1 cellular context compared by ENCODE assay signal in the genomic region with DNA sequence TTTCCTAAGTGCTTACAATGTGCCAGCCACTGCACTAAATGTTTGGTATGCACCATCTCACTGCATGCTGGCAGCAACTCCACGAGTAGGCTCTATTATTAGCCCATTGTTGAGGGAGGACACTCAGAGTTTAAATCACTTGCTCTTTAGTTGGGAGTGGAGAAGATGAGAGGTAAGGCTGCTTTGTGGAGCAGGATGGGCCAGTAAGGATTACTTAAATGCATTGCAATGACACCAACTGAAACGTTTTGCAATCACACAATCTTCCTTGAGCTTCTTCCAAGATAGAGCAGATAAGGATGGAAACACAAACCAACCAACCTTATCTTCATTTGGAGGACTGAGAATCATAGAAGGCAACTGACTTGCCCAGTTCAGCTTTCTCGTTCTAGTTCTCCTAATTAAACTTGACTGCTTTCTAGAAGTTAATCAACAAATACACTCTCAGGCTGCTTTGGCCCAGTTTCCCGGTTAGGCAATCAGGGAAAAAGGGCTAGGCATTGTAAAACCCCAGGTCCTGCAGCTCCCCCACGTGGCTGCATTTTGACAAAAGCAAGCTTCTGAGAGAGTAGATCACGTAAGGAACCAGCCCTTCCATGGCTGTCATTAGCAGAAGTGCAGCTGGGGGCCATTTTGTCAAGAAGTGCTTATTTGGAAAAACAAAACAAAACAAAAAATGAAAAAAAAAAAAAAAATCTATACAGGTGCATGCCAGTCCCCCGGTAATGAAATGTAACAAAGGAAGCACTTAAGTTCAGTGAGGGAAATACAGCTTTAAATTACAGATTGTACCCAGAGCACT.
A peak's percentile ranks its signal among the peaks of the same experiment; 100 is the strongest.
TF ChIP-seq lines count a peak whose summit lies in the region.

No MANE protein-coding gene starts in this region.

TF ChIP-seq in HEK293, 187 proteins besides CTCF, POLR2A, EP300 and RAD21 (continued from another document):
- TF ChIP-seq ZEB2 (tag by site-specific recombination; IDR thresholded peaks at IDR 0.05) (0 out of 2 replicates have a peak, but pooled peaks have one; percentile 12), YY1 (tag by site-specific recombination; IDR thresholded peaks at IDR 0.05) (peak; percentile 77), ZBTB8A (tag by site-specific recombination; IDR thresholded peaks at IDR 0.05) (0 out of 2 replicates have a peak, but pooled peaks have one; percentile 32), ZSCAN30 (tag by site-specific recombination; IDR thresholded peaks at IDR 0.05) (peak; percentile 46; the same call in 1 of the 2 replicates)
- TF ChIP-seq, protein P1, sequence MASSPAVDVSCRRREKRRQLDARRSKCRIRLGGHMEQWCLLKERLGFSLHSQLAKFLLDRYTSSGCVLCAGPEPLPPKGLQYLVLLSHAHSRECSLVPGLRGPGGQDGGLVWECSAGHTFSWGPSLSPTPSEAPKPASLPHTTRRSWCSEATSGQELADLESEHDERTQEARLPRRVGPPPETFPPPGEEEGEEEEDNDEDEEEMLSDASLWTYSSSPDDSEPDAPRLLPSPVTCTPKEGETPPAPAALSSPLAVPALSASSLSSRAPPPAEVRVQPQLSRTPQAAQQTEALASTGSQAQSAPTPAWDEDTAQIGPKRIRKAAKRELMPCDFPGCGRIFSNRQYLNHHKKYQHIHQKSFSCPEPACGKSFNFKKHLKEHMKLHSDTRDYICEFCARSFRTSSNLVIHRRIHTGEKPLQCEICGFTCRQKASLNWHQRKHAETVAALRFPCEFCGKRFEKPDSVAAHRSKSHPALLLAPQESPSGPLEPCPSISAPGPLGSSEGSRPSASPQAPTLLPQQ (tag by site-specific recombination; IDR thresholded peaks at IDR 0.05), result no peak
